25 cellular contexts compared by ENCODE assay signal in genomic region chrX:38578152-38578551, GRCh38. TPM values are rescaled to one million over a fixed set of nuclear protein-coding genes. Genes with fewer than 3 reads are reported as not detected.
DNase-seq lines count a peak whose midpoint lies in the region; ATAC-seq and TF ChIP-seq lines count a peak whose summit lies in the region.
"Had no signal": no experiment of that assay in that cellular context is flagged by ENCODE, and none has a peak within 500 bp of the region (broad histone marks: within the 10 kb centered on the region; RNA-seq: fewer than 3 reads in every experiment).

No MANE protein-coding gene starts in this region.

- H3K36me3 Mint-ChIP-seq in progenitor cell of endocrine pancreas (ENCODE audit: insufficient read depth) = peaks cover 1% of the 10 kb centered on the region
- H3K36me3 Mint-ChIP-seq in activated CD4-positive, alpha-beta memory T cell treated with anti-CD3 and anti-CD28 coated beads, Interleukin-2, amount 10 ng/mL, durations not matched to agents 7 days and 5 days (ENCODE audit: low read depth) = no peaks in the 10 kb centered on the region
- H3K36me3 Mint-ChIP-seq: activated naive CD8-positive, alpha-beta T cell treated with anti-CD3 and anti-CD28 coated beads, Interleukin-2, amount 10 ng/mL, durations not matched to agents 7 days and 5 days had no signal

- no peak overlapping the region for H3K4me3 Mint-ChIP-seq in progenitor cell of endocrine pancreas (ENCODE audit: low read depth)
- no peak overlapping the region for H3K4me3 Mint-ChIP-seq in activated CD4-positive, alpha-beta memory T cell treated with anti-CD3 and anti-CD28 coated beads, Interleukin-2, amount 10 ng/mL, durations not matched to agents 7 days and 5 days
- H3K4me3 Mint-ChIP-seq: activated naive CD8-positive, alpha-beta T cell treated with anti-CD3 and anti-CD28 coated beads, Interleukin-2, amount 10 ng/mL, durations not matched to agents 7 days and 5 days; neural crest cell; stimulated activated naive CD8-positive, alpha-beta T cell treated with anti-CD3 and anti-CD28 coated beads, Interleukin-15, Interleukin-2, amounts not matched to agents 100 ng/mL and 50 ng/mL, for 24 hours had no signal

- H3K4me1 Mint-ChIP-seq in progenitor cell of endocrine pancreas (ENCODE audit: low read depth) = peaks cover 8% of the 10 kb centered on the region
- H3K4me1 Mint-ChIP-seq in activated CD4-positive, alpha-beta memory T cell treated with anti-CD3 and anti-CD28 coated beads, Interleukin-2, amount 10 ng/mL, durations not matched to agents 7 days and 5 days = no peaks in the 10 kb centered on the region
- H3K4me1 Mint-ChIP-seq: activated naive CD8-positive, alpha-beta T cell treated with anti-CD3 and anti-CD28 coated beads, Interleukin-2, amount 10 ng/mL, durations not matched to agents 7 days and 5 days; neural crest cell had no signal

- no peak for TF ChIP-seq CTCF in progenitor cell of endocrine pancreas (IDR thresholded peaks at IDR 0.05; ENCODE audit: unreplicated experiment)

- peak overlapping the region; percentile 35 for H3K27ac Mint-ChIP-seq in progenitor cell of endocrine pancreas
- H3K27ac Mint-ChIP-seq in activated CD4-positive, alpha-beta memory T cell treated with anti-CD3 and anti-CD28 coated beads, Interleukin-2, amount 10 ng/mL, durations not matched to agents 7 days and 5 days = no peak overlapping the region
- H3K27ac Mint-ChIP-seq: activated naive CD8-positive, alpha-beta T cell treated with anti-CD3 and anti-CD28 coated beads, Interleukin-2, amount 10 ng/mL, durations not matched to agents 7 days and 5 days; stimulated activated naive CD8-positive, alpha-beta T cell treated with anti-CD3 and anti-CD28 coated beads, Interleukin-15, Interleukin-2, amounts not matched to agents 100 ng/mL and 50 ng/mL, for 24 hours had no signal

- H3K9me3 Mint-ChIP-seq in progenitor cell of endocrine pancreas (ENCODE audit: low read depth) = peaks cover 13% of the 10 kb centered on the region
- no peaks in the 10 kb centered on the region for H3K9me3 Mint-ChIP-seq in activated CD4-positive, alpha-beta memory T cell treated with anti-CD3 and anti-CD28 coated beads, Interleukin-2, amount 10 ng/mL, durations not matched to agents 7 days and 5 days
- H3K9me3 Mint-ChIP-seq: activated naive CD8-positive, alpha-beta T cell treated with anti-CD3 and anti-CD28 coated beads, Interleukin-2, amount 10 ng/mL, durations not matched to agents 7 days and 5 days; stimulated activated naive CD8-positive, alpha-beta T cell treated with anti-CD3 and anti-CD28 coated beads, Interleukin-15, Interleukin-2, amounts not matched to agents 100 ng/mL and 50 ng/mL, for 24 hours had no signal

- H3K27me3 Mint-ChIP-seq in progenitor cell of endocrine pancreas = no peaks in the 10 kb centered on the region
- peaks cover 2% of the 10 kb centered on the region for H3K27me3 Mint-ChIP-seq in activated CD4-positive, alpha-beta memory T cell treated with anti-CD3 and anti-CD28 coated beads, Interleukin-2, amount 10 ng/mL, durations not matched to agents 7 days and 5 days
- H3K27me3 Mint-ChIP-seq: stimulated activated naive CD8-positive, alpha-beta T cell treated with anti-CD3 and anti-CD28 coated beads, Interleukin-15, Interleukin-2, amounts not matched to agents 100 ng/mL and 50 ng/mL, for 24 hours had no signal

- ATAC-seq in HG03139 (IDR thresholded peaks at IDR 0.05; ENCODE audit: unreplicated experiment) = no peak
- ATAC-seq in HG03432 (IDR thresholded peaks at IDR 0.05; ENCODE audit: unreplicated experiment) = no peak
- ATAC-seq: K562, SK-N-SH treated with all-trans-retinoic acid at 6 μM for 48 hours had no signal

- CTCF ChIA-PET in activated CD4-positive, alpha-beta memory T cell treated with anti-CD3 and anti-CD28 coated beads, Interleukin-2, amount 10 ng/mL, durations not matched to agents 7 days and 5 days (lab: Charles Lee) = no interaction called here

- POLR2A ChIA-PET in activated CD4-positive, alpha-beta memory T cell treated with anti-CD3 and anti-CD28 coated beads, Interleukin-2, amount 10 ng/mL, durations not matched to agents 7 days and 5 days (lab: Charles Lee) = no interaction called here

- DNase-seq in DMS 273 treated with DMSO at 0.1 percent for 48 hours (lab: John Stamatoyannopoulos, UW) = peak; percentile 29
- peak; percentile 82 for DNase-seq in NCI-H82 (lab: John Stamatoyannopoulos, UW)
- DNase-seq in kidney tubule cell (ENCODE audit: low spot score) = peak; percentile 1
- DNase-seq in progenitor cell of endocrine pancreas (ENCODE audit: low spot score, unreplicated experiment) = no peak
- DNase-seq in stimulated activated CD4-positive, alpha-beta T cell treated with anti-CD3 and anti-CD28 coated beads, Interleukin-4, amount 100 ng/mL, for 24 hours = no peak
- DNase-seq in activated CD4-positive, alpha-beta memory T cell treated with anti-CD3 and anti-CD28 coated beads, Interleukin-2, amount 10 ng/mL, durations not matched to agents 7 days and 5 days = no peak
- DNase-seq: activated CD4-positive, alpha-beta T cell treated with anti-CD3 and anti-CD28 coated beads for 4 hours; activated gamma-delta T cell; activated naive CD8-positive, alpha-beta T cell treated with anti-CD3 and anti-CD28 coated beads, Interleukin-2, amount 10 ng/mL, durations not matched to agents 7 days and 5 days; activated T-cell treated with anti-CD3 and anti-CD28 coated beads, Interleukin-2, amount 50 U/mL, for 1 hour; dermis blood vessel endothelial cell; hypothalamus; MM.1S; NCI-H2081; posterior cingulate gyrus; T-helper 2 cell; uterus had no signal

RNA-seq across cellular contexts. Expression of gene TSPAN7, which starts 16.8 kb away (rescaled TPM):
- 21.1 and 21.8 TPM in 2 replicates for total RNA-seq in progenitor cell of endocrine pancreas
- under 1 TPM; 0.23 to 0.28 TPM for total RNA-seq in activated CD4-positive, alpha-beta memory T cell treated with anti-CD3 and anti-CD28 coated beads, Interleukin-2, amount 10 ng/mL, durations not matched to agents 7 days and 5 days
- total RNA-seq: activated naive CD8-positive, alpha-beta T cell treated with anti-CD3 and anti-CD28 coated beads, Interleukin-2, amount 10 ng/mL, durations not matched to agents 7 days and 5 days; fibroblast of lung; G401 had no signal

Comparison
In these comparisons a context has a peak if more than half of its experiments do, and no peak if none do; other contexts are left out.
1. DNase-seq: peak in DMS 273 treated with DMSO at 0.1 percent for 48 hours (single experiment), NCI-H82 (single experiment) and kidney tubule cell (single experiment); none in progenitor cell of endocrine pancreas (single experiment), stimulated activated CD4-positive, alpha-beta T cell treated with anti-CD3 and anti-CD28 coated beads, Interleukin-4, amount 100 ng/mL, for 24 hours (single experiment) and activated CD4-positive, alpha-beta memory T cell treated with anti-CD3 and anti-CD28 coated beads, Interleukin-2, amount 10 ng/mL, durations not matched to agents 7 days and 5 days (single experiment).
2. RNA of gene TSPAN7, which starts 16.8 kb away (total RNA-seq): 21.1 to 21.8 TPM in progenitor cell of endocrine pancreas; 0.23 to 0.28 TPM in activated CD4-positive, alpha-beta memory T cell treated with anti-CD3 and anti-CD28 coated beads, Interleukin-2, amount 10 ng/mL, durations not matched to agents 7 days and 5 days; every median in the first group is over 10 times any median in the second.